ENCODE assay signal across 1 cellular context in genomic region chr7:26233902-26234511, GRCh38.
TF ChIP-seq lines count a peak whose summit lies in the region.

No MANE protein-coding gene starts in this region.

TF ChIP-seq in K562, 482 proteins besides CTCF, POLR2A, EP300 and RAD21 (continued from another document and continues in another):
- TF ChIP-seq CBX3 (IDR thresholded peaks at IDR 0.05; ENCODE audit: borderline replicate concordance in 1 of 2, low read length in 2 of 2) (no peak), LCOR (CRISPR knock-in tag; IDR thresholded peaks at IDR 0.05) (no peak), ZNF23 (CRISPR knock-in tag; IDR thresholded peaks at IDR 0.05) (no peak), ZBTB33 (CRISPR knock-in tag; IDR thresholded peaks at IDR 0.05) (no peak), GABPB2 (CRISPR knock-in tag; conservative IDR thresholded peaks at IDR 0.05) (no peak), TCF7L2 (IDR thresholded peaks at IDR 0.05; ENCODE audit: low read depth, low read length) (no peak), ZNF121 (CRISPR knock-in tag; conservative IDR thresholded peaks at IDR 0.05) (no peak), MYBL2 (IDR thresholded peaks at IDR 0.05; ENCODE audit: low read depth) (no peak), MYBL2 (CRISPR knock-in tag; IDR thresholded peaks at IDR 0.05; ENCODE audit: borderline replicate concordance) (no peak), ARID3A (IDR thresholded peaks at IDR 0.05; ENCODE audit: borderline replicate concordance, low read depth, low read length) (no peak), ZNF586 (CRISPR knock-in tag; conservative IDR thresholded peaks at IDR 0.05) (0 out of 2 replicates have a peak, but pooled peaks have one; percentile 25), FOS (IDR thresholded peaks at IDR 0.05; ENCODE audit: extremely low read depth, insufficient read length) (no peak), MTA1 (IDR thresholded peaks at IDR 0.05; ENCODE audit: borderline replicate concordance) (peak; percentile 76; the same call in 1 of the 2 replicates), SOX6 (IDR thresholded peaks at IDR 0.05) (peak; percentile 57; the same call in 1 of the 2 replicates), MAX (CRISPR knock-in tag; IDR thresholded peaks at IDR 0.05) (no peak), NCOR1 (IDR thresholded peaks at IDR 0.05) (peak; percentile 51), CBFA2T2 (conservative IDR thresholded peaks at IDR 0.05) (no peak; the same call in 1 of the 2 replicates), PCBP1 (IDR thresholded peaks at IDR 0.05; ENCODE audit: low read depth, low read length, poor library complexity, severe bottlenecking) (no peak), ZNF140 (CRISPR knock-in tag; IDR thresholded peaks at IDR 0.05) (no peak), STAT5A (IDR thresholded peaks at IDR 0.05; ENCODE audit: borderline replicate concordance, low read length) (no peak; the same call in 1 of the 2 replicates), ZNF384 (IDR thresholded peaks at IDR 0.05; ENCODE audit: low read depth, low read length) (no peak), ZNF316 (IDR thresholded peaks at IDR 0.05) (peak; percentile 98), RB1 (IDR thresholded peaks at IDR 0.05; ENCODE audit: low read depth) (no peak), TCF15 (CRISPR knock-in tag; IDR thresholded peaks at IDR 0.05) (no peak), TEAD1 (CRISPR knock-in tag; IDR thresholded peaks at IDR 0.05) (peak in 1 of 2 experiments; percentile 77; a peak in 2 of 4 replicates), ATF6 (CRISPR knock-in tag; IDR thresholded peaks at IDR 0.05) (no peak; the same call in 1 of the 2 replicates), TFAP4 (CRISPR knock-in tag; IDR thresholded peaks at IDR 0.05; ENCODE audit: borderline replicate concordance) (no peak), GTF2A2 (tag; IDR thresholded peaks at IDR 0.05) (no peak), CBFB (CRISPR knock-in tag; IDR thresholded peaks at IDR 0.05) (no peak), STAG1 (CRISPR knock-in tag; IDR thresholded peaks at IDR 0.05; ENCODE audit: borderline replicate concordance) (no peak), THAP7 (CRISPR knock-in tag; IDR thresholded peaks at IDR 0.05) (no peak), HES1 (IDR thresholded peaks at IDR 0.05; ENCODE audit: low read depth) (no peak), NFE2L1 (tag; IDR thresholded peaks at IDR 0.05; ENCODE audit: borderline replicate concordance, low read depth) (peak; percentile 76), HDAC1 (IDR thresholded peaks at IDR 0.05) (peak in 1 of 2 experiments; percentile 80; a peak in 2 of 4 replicates), LEF1 (IDR thresholded peaks at IDR 0.05) (peak; percentile 89), TCF3 (CRISPR knock-in tag; IDR thresholded peaks at IDR 0.05) (peak; percentile 71), TBL1XR1 (IDR thresholded peaks at IDR 0.05; ENCODE audit: low read length in 2 of 2) (no peak), ATF7 (IDR thresholded peaks at IDR 0.05) (peak; percentile 58), RBFOX2 (IDR thresholded peaks at IDR 0.05; ENCODE audit: low read depth, low read length) (no peak), E2F3 (CRISPR knock-in tag; IDR thresholded peaks at IDR 0.05) (0 out of 2 replicates have a peak, but pooled peaks have one; percentile 61), GTF2F1 (IDR thresholded peaks at IDR 0.05; ENCODE audit: low read depth, low read length) (no peak), HDGF (IDR thresholded peaks at IDR 0.05) (peak; percentile 89; the same call in 1 of the 2 replicates), MYNN (IDR thresholded peaks at IDR 0.05) (no peak), MYNN (CRISPR knock-in tag; IDR thresholded peaks at IDR 0.05) (no peak), SNRNP70 (optimal IDR thresholded peaks at IDR 0.05; ENCODE audit: low read depth, low read length) (no peak), ZBTB40 (IDR thresholded peaks at IDR 0.05) (0 out of 2 replicates have a peak, but pooled peaks have one; percentile 43), ZBTB40 (CRISPR knock-in tag; IDR thresholded peaks at IDR 0.05) (no peak), HDAC3 (IDR thresholded peaks at IDR 0.05; ENCODE audit: borderline replicate concordance, partially characterized antibody) (peak; percentile 15), U2AF2 (optimal IDR thresholded peaks at IDR 0.05; ENCODE audit: low read depth, low read length) (no peak), NCOA4 (IDR thresholded peaks at IDR 0.05; ENCODE audit: partially characterized antibody) (no peak), MCM7 (IDR thresholded peaks at IDR 0.05) (no peak), RBM14 (IDR thresholded peaks at IDR 0.05; ENCODE audit: borderline replicate concordance, insufficient read depth, low read depth, low read length) (no peak), HCFC1 (IDR thresholded peaks at IDR 0.05; ENCODE audit: low read depth, low read length) (no peak), NCOA6 (IDR thresholded peaks at IDR 0.05) (no peak), MTA2 (IDR thresholded peaks at IDR 0.05; ENCODE audit: low read depth) (peak; percentile 38; the same call in 1 of the 2 replicates), BMI1 (IDR thresholded peaks at IDR 0.05; ENCODE audit: low read length) (no peak), ZC3H4 (CRISPR knock-in tag; IDR thresholded peaks at IDR 0.05; ENCODE audit: borderline replicate concordance) (no peak), ZZZ3 (IDR thresholded peaks at IDR 0.05) (no peak), MIER1 (IDR thresholded peaks at IDR 0.05; ENCODE audit: low read depth) (no peak)
